8 cellular contexts compared by ENCODE assay signal in genomic region chr18:11387880-11388279, GRCh38.
A peak's percentile ranks its signal among the peaks of the same experiment; 100 is the strongest.
DNase-seq lines count a peak whose midpoint lies in the region; ATAC-seq and TF ChIP-seq lines count a peak whose summit lies in the region.

No MANE protein-coding gene starts in this region.

- TF ChIP-seq EP300 in sigmoid colon (IDR thresholded peaks at IDR 0.05): no peak

- TF ChIP-seq POLR2A in sigmoid colon (IDR thresholded peaks at IDR 0.05): no peak

- H3K4me1 ChIP-seq in sigmoid colon: no peaks in the 10 kb centered on the region

- WGBS in sigmoid colon, 2 donors: 45 to 51% methylated on average over 4 of the region's 4 CpGs

- intact Hi-C loops in sigmoid colon (cut with DNase I): no loop called here

- H3K36me3 ChIP-seq in sigmoid colon: no peaks in the 10 kb centered on the region

- no peak overlapping the region for H3K4me3 ChIP-seq in sigmoid colon

- H3K27ac ChIP-seq in VCaP: no peak overlapping the region
- H3K27ac ChIP-seq in sigmoid colon: no peak overlapping the region

- ATAC-seq in HG03097 (IDR thresholded peaks at IDR 0.05; ENCODE audit: low FRiP score, unreplicated experiment) (no peak), HG03139 (IDR thresholded peaks at IDR 0.05; ENCODE audit: unreplicated experiment) (no peak)

- no peaks in the 10 kb centered on the region for H3K27me3 ChIP-seq in sigmoid colon

- TF ChIP-seq CTCF in VCaP (conservative IDR thresholded peaks at IDR 0.05) (peak; percentile 57), sigmoid colon (IDR thresholded peaks at IDR 0.05) (no peak)

- peak; percentile 28 for DNase-seq in ELF-1 (ENCODE audit: low read depth, low spot score)
- DNase-seq in HPDE6-E6E7 (ENCODE audit: extremely low spot score): peak; percentile 3
- DNase-seq in kidney tubule cell (ENCODE audit: low spot score): peak; percentile 64
- no peak for DNase-seq in sigmoid colon
- no peak for DNase-seq in T1000 (lab: John Stamatoyannopoulos, UW)

- H3K9me3 ChIP-seq in sigmoid colon: no peaks in the 10 kb centered on the region

Comparison
In these comparisons a context has a peak if more than half of its experiments do, and no peak if none do; other contexts are left out.
1. DNase-seq: peak in ELF-1 (single experiment), HPDE6-E6E7 (single experiment) and kidney tubule cell (single experiment); none in sigmoid colon (single experiment) and T1000 (single experiment).